Comparison of ENCODE assay signal across 1 cellular context in the genomic region with DNA sequence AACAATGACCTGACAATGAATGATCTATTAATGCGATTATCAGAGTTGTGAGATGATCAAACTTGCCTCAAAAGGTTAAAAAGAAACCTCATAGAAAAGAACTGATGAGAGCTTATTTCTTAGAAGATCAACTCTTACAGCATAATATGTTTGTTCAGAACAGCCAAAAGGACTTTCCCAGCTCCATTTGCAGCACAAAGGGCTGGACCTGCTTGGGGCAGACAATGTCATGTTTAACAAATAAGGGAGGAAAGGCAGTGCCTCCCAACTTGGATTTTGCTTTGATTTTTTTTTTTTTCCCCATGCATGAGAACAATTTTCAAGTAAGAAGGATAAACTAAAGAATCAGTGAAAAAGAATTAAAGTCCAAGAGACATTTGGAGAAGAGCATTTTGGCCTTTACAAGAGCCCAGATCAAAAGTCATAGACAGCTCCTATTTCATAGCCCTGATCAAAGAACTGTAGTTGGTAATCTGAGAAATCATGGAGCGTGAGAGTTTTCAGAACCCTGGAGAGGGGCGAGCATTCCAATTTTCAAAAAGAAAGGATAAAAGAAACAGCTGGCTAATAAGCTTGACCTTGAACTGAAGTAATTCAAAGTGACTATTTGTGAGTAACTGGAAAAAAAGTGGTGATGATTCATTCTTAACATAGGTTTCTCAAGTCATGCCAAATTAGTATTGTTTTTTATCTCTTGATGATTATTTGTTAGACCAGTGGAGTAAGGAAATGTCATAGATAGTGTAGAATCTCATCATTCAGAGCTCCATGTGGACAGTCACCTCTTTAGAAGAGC.
A peak's percentile ranks its signal among the peaks of the same experiment; 100 is the strongest.
TF ChIP-seq lines count a peak whose summit lies in the region.

No MANE protein-coding gene starts in this region.

TF ChIP-seq in GM23338, 12 proteins besides CTCF, POLR2A, EP300 and RAD21 (continued from another document):
- TF ChIP-seq ZNF462 (CRISPR knock-in tag; IDR thresholded peaks at IDR 0.05) (no peak), REST (IDR thresholded peaks at IDR 0.05; ENCODE audit: unreplicated experiment) (peak; percentile 67)
